24 cellular contexts compared by ENCODE assay signal in genomic region chr4:155828628-155829027, GRCh38. TPM values are rescaled to one million over a fixed set of nuclear protein-coding genes. Genes with fewer than 3 reads are reported as not detected.
"Had no signal": no experiment of that assay in that cellular context is flagged by ENCODE, and none has a peak within 500 bp of the region (broad histone marks: within the 10 kb centered on the region; RNA-seq: fewer than 3 reads in every experiment).

No MANE protein-coding gene starts in this region.

- H3K36me3 Mint-ChIP-seq: activated naive CD8-positive, alpha-beta T cell; memory B cell; naive thymus-derived CD8-positive, alpha-beta T cell; stimulated activated effector memory CD8-positive, alpha-beta T cell treated with anti-CD3 and anti-CD28 coated beads, Interleukin-12 subunit alpha, Interleukin-12 subunit beta, amount 100 ng/mL, for 72 hours had no signal

- H3K27ac ChIP-seq: colonic mucosa, esophagus muscularis mucosa, neutrophil had no signal

- H3K9me3 Mint-ChIP-seq: activated B cell treated with CpG ODN at 0.5 μM for 24 hours; activated T-cell treated with anti-CD3 and anti-CD28 coated beads, Interleukin-2, amount 50 U/mL, for 72 hours; memory B cell; stimulated activated effector memory CD8-positive, alpha-beta T cell treated with anti-CD3 and anti-CD28 coated beads, Interleukin-12 subunit alpha, Interleukin-12 subunit beta, amount 100 ng/mL, for 72 hours; T-helper 2 cell treated with Interferon-gamma antibody and Interleukin-4, amounts not matched to agents 5 μg/mL and 100 μg/mL, for 36 hours had no signal

- H3K27ac Mint-ChIP-seq: activated B cell treated with CpG ODN at 0.5 μM for 24 hours; activated CD8-positive, alpha-beta T cell treated with anti-CD3 and anti-CD28 coated beads, Interleukin-2, amount 10 ng/mL, durations not matched to agents 7 days and 5 days; activated naive CD8-positive, alpha-beta T cell; activated T-cell treated with anti-CD3 and anti-CD28 coated beads, Interleukin-2, amount 50 U/mL, for 72 hours; memory B cell; naive thymus-derived CD8-positive, alpha-beta T cell; stimulated activated effector memory CD8-positive, alpha-beta T cell treated with anti-CD3 and anti-CD28 coated beads, Interleukin-12 subunit alpha, Interleukin-12 subunit beta, amount 100 ng/mL, for 72 hours; T-helper 2 cell treated with Interferon-gamma antibody and Interleukin-4, amounts not matched to agents 5 μg/mL and 100 μg/mL, for 36 hours had no signal

- H3K4me3 ChIP-seq: colonic mucosa, esophagus muscularis mucosa had no signal

- H3K27me3 ChIP-seq: colonic mucosa, esophagus muscularis mucosa, neutrophil had no signal

- H3K4me1 Mint-ChIP-seq: activated B cell treated with CpG ODN at 0.5 μM for 24 hours; memory B cell; naive thymus-derived CD8-positive, alpha-beta T cell; stimulated activated effector memory CD8-positive, alpha-beta T cell treated with anti-CD3 and anti-CD28 coated beads, Interleukin-12 subunit alpha, Interleukin-12 subunit beta, amount 100 ng/mL, for 72 hours had no signal

- DNase-seq: activated B cell treated with CpG ODN at 0.5 μM for 24 hours; activated CD4-positive, alpha-beta T cell treated with anti-CD3 and anti-CD28 coated beads for 48 hours; activated CD8-positive, alpha-beta memory T cell treated with anti-CD3 and anti-CD28 coated beads, Interleukin-2, amount 50 U/mL, for 4 hours; activated CD8-positive, alpha-beta T cell treated with anti-CD3 and anti-CD28 coated beads, Interleukin-2, amount 10 ng/mL, durations not matched to agents 7 days and 5 days; activated gamma-delta T cell treated with Interleukin-2 at 50 U/mL for 16 hours; activated T-cell treated with anti-CD3 and anti-CD28 coated beads, Interleukin-2, amount 50 U/mL, for 72 hours; anterior cingulate cortex; colonic mucosa; hippocampal formation; kidney glomerular epithelial cell; left ventricle myocardium superior; naive thymus-derived CD8-positive, alpha-beta T cell; posterior cingulate gyrus; retina; SW 1271 had no signal

- ATAC-seq: activated CD8-positive, alpha-beta T cell treated with anti-CD3 and anti-CD28 coated beads, Interleukin-2, amount 10 ng/mL, durations not matched to agents 7 days and 5 days; activated T-cell treated with anti-CD3 and anti-CD28 coated beads, Interleukin-2, amount 50 U/mL, for 72 hours; left ventricle myocardium superior; naive thymus-derived CD8-positive, alpha-beta T cell; stimulated activated effector memory CD8-positive, alpha-beta T cell treated with anti-CD3 and anti-CD28 coated beads, Interleukin-12 subunit alpha, Interleukin-12 subunit beta, amount 100 ng/mL, for 72 hours had no signal

- H3K4me3 Mint-ChIP-seq: activated B cell treated with CpG ODN at 0.5 μM for 24 hours; activated CD8-positive, alpha-beta T cell treated with anti-CD3 and anti-CD28 coated beads, Interleukin-2, amount 10 ng/mL, durations not matched to agents 7 days and 5 days; activated naive CD8-positive, alpha-beta T cell; activated T-cell treated with anti-CD3 and anti-CD28 coated beads, Interleukin-2, amount 50 U/mL, for 72 hours; memory B cell; naive thymus-derived CD8-positive, alpha-beta T cell; stimulated activated effector memory CD8-positive, alpha-beta T cell treated with anti-CD3 and anti-CD28 coated beads, Interleukin-12 subunit alpha, Interleukin-12 subunit beta, amount 100 ng/mL, for 72 hours; T-helper 2 cell treated with Interferon-gamma antibody and Interleukin-4, amounts not matched to agents 5 μg/mL and 100 μg/mL, for 36 hours had no signal

- H3K9me3 ChIP-seq: colonic mucosa, esophagus muscularis mucosa, neutrophil had no signal

- H3K27me3 Mint-ChIP-seq: activated B cell treated with CpG ODN at 0.5 μM for 24 hours had no signal

RNA-seq across cellular contexts. Expression of gene ASIC5, which starts 37.4 kb away (rescaled TPM):
- total RNA-seq: activated B cell treated with CpG ODN at 0.5 μM for 24 hours; activated CD8-positive, alpha-beta T cell treated with anti-CD3 and anti-CD28 coated beads, Interleukin-2, amount 10 ng/mL, durations not matched to agents 7 days and 5 days; activated T-cell treated with anti-CD3 and anti-CD28 coated beads, Interleukin-2, amount 50 U/mL, for 72 hours; cardiac septum; esophagus muscularis mucosa; left ventricle myocardium superior; mucosa of gallbladder; naive thymus-derived CD8-positive, alpha-beta T cell; urinary bladder had no signal
